ENCODE assay signal across 1 cellular context in the genomic region with DNA sequence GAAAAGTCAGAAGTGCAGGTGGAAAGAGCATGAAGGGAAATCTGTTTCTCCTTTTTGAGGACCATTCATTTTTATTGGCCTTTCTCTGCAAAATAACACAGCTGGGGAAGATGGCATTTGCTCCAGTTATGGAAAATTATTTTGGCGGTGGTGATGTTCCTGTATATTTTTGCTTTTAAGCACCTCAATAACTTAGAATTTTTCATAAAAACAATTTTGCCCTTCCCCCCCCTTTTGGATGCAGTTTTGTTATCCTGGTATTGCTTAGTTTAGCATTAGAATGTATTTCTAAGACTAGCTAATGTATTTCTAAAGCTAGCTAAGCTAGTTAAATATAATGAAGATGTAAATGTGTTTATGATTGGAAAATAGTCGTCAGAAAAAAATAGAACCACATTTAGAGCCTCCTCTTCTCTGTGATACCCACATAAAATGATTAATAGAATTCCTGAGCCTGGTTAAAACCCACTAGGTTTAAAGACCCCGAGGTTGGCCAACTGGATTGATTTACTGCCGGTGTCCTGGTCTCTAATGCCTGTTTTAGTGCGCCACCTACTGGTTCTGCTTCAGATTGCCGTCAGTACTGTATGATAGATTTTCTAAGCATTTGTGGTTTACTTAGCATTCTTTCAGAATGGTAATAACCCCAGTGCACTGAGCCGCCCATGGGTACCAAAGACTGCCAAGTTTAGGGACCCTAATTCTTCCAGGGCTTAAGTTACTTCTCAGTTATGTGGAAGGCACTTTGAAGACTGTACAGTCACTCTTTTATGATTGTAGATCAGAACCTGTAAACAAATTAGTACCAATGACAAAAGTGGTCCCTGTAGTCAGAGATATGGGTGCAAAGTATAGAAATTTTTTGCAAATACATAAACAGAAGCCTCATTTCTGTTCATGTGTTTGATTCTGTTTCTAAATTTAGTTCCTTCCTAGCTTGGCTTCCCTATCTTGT.
TF ChIP-seq lines count a peak whose summit lies in the region.

No MANE protein-coding gene starts in this region.

TF ChIP-seq in HepG2, 621 proteins besides CTCF, POLR2A, EP300 and RAD21 (continued from another document):
- TF ChIP-seq, protein P1, sequence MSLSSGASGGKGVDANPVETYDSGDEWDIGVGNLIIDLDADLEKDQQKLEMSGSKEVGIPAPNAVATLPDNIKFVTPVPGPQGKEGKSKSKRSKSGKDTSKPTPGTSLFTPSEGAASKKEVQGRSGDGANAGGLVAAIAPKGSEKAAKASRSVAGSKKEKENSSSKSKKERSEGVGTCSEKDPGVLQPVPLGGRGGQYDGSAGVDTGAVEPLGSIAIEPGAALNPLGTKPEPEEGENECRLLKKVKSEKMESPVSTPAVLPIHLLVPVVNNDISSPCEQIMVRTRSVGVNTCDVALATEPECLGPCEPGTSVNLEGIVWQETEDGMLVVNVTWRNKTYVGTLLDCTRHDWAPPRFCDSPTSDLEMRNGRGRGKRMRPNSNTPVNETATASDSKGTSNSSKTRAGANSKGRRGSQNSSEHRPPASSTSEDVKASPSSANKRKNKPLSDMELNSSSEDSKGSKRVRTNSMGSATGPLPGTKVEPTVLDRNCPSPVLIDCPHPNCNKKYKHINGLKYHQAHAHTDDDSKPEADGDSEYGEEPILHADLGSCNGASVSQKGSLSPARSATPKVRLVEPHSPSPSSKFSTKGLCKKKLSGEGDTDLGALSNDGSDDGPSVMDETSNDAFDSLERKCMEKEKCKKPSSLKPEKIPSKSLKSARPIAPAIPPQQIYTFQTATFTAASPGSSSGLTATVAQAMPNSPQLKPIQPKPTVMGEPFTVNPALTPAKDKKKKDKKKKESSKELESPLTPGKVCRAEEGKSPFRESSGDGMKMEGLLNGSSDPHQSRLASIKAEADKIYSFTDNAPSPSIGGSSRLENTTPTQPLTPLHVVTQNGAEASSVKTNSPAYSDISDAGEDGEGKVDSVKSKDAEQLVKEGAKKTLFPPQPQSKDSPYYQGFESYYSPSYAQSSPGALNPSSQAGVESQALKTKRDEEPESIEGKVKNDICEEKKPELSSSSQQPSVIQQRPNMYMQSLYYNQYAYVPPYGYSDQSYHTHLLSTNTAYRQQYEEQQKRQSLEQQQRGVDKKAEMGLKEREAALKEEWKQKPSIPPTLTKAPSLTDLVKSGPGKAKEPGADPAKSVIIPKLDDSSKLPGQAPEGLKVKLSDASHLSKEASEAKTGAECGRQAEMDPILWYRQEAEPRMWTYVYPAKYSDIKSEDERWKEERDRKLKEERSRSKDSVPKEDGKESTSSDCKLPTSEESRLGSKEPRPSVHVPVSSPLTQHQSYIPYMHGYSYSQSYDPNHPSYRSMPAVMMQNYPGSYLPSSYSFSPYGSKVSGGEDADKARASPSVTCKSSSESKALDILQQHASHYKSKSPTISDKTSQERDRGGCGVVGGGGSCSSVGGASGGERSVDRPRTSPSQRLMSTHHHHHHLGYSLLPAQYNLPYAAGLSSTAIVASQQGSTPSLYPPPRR (CRISPR knock-in tag; IDR thresholded peaks at IDR 0.05; ENCODE audit: borderline replicate concordance), result no peak
- TF ChIP-seq, protein P2, sequence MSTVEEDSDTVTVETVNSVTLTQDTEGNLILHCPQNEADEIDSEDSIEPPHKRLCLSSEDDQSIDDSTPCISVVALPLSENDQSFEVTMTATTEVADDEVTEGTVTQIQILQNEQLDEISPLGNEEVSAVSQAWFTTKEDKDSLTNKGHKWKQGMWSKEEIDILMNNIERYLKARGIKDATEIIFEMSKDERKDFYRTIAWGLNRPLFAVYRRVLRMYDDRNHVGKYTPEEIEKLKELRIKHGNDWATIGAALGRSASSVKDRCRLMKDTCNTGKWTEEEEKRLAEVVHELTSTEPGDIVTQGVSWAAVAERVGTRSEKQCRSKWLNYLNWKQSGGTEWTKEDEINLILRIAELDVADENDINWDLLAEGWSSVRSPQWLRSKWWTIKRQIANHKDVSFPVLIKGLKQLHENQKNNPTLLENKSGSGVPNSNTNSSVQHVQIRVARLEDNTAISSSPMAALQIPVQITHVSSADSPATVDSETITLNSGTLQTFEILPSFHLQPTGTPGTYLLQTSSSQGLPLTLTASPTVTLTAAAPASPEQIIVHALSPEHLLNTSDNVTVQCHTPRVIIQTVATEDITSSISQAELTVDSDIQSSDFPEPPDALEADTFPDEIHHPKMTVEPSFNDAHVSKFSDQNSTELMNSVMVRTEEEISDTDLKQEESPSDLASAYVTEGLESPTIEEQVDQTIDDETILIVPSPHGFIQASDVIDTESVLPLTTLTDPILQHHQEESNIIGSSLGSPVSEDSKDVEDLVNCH (CRISPR knock-in tag; IDR thresholded peaks at IDR 0.05), result no peak
- no peak for TF ChIP-seq ZNF549 (CRISPR knock-in tag; IDR thresholded peaks at IDR 0.05)
- TF ChIP-seq, protein P3, sequence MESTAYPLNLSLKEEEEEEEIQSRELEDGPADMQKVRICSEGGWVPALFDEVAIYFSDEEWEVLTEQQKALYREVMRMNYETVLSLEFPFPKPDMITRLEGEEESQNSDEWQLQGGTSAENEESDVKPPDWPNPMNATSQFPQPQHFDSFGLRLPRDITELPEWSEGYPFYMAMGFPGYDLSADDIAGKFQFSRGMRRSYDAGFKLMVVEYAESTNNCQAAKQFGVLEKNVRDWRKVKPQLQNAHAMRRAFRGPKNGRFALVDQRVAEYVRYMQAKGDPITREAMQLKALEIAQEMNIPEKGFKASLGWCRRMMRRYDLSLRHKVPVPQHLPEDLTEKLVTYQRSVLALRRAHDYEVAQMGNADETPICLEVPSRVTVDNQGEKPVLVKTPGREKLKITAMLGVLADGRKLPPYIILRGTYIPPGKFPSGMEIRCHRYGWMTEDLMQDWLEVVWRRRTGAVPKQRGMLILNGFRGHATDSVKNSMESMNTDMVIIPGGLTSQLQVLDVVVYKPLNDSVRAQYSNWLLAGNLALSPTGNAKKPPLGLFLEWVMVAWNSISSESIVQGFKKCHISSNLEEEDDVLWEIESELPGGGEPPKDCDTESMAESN (CRISPR knock-in tag; conservative IDR thresholded peaks at IDR 0.05), result 0 out of 2 replicates have a peak, but pooled peaks have one; percentile 11
- 0 out of 2 replicates have a peak, but pooled peaks have one; percentile 15 for TF ChIP-seq HOXA5 (CRISPR knock-in tag; IDR thresholded peaks at IDR 0.05)
- no peak for TF ChIP-seq FLYWCH1 (CRISPR knock-in tag; IDR thresholded peaks at IDR 0.05)
- TF ChIP-seq HMG20A (CRISPR knock-in tag; IDR thresholded peaks at IDR 0.05; ENCODE audit: borderline replicate concordance), result no peak
- no peak for TF ChIP-seq DR1 (CRISPR knock-in tag; IDR thresholded peaks at IDR 0.05)
- TF ChIP-seq ZNF569 (CRISPR knock-in tag; IDR thresholded peaks at IDR 0.05; ENCODE audit: borderline replicate concordance), result no peak
- TF ChIP-seq CREB1 (IDR thresholded peaks at IDR 0.05), result no peak
- no peak for TF ChIP-seq CREB1 (CRISPR knock-in tag; IDR thresholded peaks at IDR 0.05)
- 0 out of 2 replicates have a peak, but pooled peaks have one; percentile 24 for TF ChIP-seq BCL6 (CRISPR knock-in tag; IDR thresholded peaks at IDR 0.05)
- peak; percentile 20; the same call in 1 of the 2 replicates for TF ChIP-seq FOXA3 (CRISPR knock-in tag; IDR thresholded peaks at IDR 0.05)
- TF ChIP-seq LCORL (IDR thresholded peaks at IDR 0.05), result no peak
- TF ChIP-seq LCORL (CRISPR knock-in tag; IDR thresholded peaks at IDR 0.05), result 0 out of 2 replicates have a peak, but pooled peaks have one; percentile 24
- no peak for TF ChIP-seq FOXK2 (IDR thresholded peaks at IDR 0.05)
- TF ChIP-seq RXRB (CRISPR knock-in tag; IDR thresholded peaks at IDR 0.05; ENCODE audit: borderline replicate concordance), result peak; percentile 27; the same call in 1 of the 2 replicates
- TF ChIP-seq ZKSCAN8 (CRISPR knock-in tag; IDR thresholded peaks at IDR 0.05; ENCODE audit: borderline replicate concordance), result peak; percentile 31; the same call in 1 of the 2 replicates
- TF ChIP-seq ELF3 (CRISPR knock-in tag; IDR thresholded peaks at IDR 0.05), result 0 out of 2 replicates have a peak, but pooled peaks have one; percentile 23
- TF ChIP-seq GATAD2A (CRISPR knock-in tag; IDR thresholded peaks at IDR 0.05), result peak; percentile 55; the same call in 1 of the 2 replicates
- TF ChIP-seq NFIC (IDR thresholded peaks at IDR 0.05; ENCODE audit: low read length), result peak; percentile 19; the same call in 1 of the 2 replicates
- TF ChIP-seq KDM5A (IDR thresholded peaks at IDR 0.05; ENCODE audit: borderline replicate concordance, low read length), result peak; percentile 36; the same call in 1 of the 2 replicates
- TF ChIP-seq HOXA9 (CRISPR knock-in tag; IDR thresholded peaks at IDR 0.05; ENCODE audit: borderline replicate concordance), result peak; percentile 86; the same call in 1 of the 2 replicates
- TF ChIP-seq, protein P4, sequence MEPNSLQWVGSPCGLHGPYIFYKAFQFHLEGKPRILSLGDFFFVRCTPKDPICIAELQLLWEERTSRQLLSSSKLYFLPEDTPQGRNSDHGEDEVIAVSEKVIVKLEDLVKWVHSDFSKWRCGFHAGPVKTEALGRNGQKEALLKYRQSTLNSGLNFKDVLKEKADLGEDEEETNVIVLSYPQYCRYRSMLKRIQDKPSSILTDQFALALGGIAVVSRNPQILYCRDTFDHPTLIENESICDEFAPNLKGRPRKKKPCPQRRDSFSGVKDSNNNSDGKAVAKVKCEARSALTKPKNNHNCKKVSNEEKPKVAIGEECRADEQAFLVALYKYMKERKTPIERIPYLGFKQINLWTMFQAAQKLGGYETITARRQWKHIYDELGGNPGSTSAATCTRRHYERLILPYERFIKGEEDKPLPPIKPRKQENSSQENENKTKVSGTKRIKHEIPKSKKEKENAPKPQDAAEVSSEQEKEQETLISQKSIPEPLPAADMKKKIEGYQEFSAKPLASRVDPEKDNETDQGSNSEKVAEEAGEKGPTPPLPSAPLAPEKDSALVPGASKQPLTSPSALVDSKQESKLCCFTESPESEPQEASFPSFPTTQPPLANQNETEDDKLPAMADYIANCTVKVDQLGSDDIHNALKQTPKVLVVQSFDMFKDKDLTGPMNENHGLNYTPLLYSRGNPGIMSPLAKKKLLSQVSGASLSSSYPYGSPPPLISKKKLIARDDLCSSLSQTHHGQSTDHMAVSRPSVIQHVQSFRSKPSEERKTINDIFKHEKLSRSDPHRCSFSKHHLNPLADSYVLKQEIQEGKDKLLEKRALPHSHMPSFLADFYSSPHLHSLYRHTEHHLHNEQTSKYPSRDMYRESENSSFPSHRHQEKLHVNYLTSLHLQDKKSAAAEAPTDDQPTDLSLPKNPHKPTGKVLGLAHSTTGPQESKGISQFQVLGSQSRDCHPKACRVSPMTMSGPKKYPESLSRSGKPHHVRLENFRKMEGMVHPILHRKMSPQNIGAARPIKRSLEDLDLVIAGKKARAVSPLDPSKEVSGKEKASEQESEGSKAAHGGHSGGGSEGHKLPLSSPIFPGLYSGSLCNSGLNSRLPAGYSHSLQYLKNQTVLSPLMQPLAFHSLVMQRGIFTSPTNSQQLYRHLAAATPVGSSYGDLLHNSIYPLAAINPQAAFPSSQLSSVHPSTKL (CRISPR knock-in tag; IDR thresholded peaks at IDR 0.05), result peak; percentile 33; the same call in 1 of the 2 replicates
- TF ChIP-seq, protein P5, sequence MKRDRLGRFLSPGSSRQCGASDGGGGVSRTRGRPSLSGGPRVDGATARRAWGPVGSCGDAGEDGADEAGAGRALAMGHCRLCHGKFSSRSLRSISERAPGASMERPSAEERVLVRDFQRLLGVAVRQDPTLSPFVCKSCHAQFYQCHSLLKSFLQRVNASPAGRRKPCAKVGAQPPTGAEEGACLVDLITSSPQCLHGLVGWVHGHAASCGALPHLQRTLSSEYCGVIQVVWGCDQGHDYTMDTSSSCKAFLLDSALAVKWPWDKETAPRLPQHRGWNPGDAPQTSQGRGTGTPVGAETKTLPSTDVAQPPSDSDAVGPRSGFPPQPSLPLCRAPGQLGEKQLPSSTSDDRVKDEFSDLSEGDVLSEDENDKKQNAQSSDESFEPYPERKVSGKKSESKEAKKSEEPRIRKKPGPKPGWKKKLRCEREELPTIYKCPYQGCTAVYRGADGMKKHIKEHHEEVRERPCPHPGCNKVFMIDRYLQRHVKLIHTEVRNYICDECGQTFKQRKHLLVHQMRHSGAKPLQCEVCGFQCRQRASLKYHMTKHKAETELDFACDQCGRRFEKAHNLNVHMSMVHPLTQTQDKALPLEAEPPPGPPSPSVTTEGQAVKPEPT (CRISPR knock-in tag; IDR thresholded peaks at IDR 0.05; ENCODE audit: low read depth), result no peak
- TF ChIP-seq, protein P6, sequence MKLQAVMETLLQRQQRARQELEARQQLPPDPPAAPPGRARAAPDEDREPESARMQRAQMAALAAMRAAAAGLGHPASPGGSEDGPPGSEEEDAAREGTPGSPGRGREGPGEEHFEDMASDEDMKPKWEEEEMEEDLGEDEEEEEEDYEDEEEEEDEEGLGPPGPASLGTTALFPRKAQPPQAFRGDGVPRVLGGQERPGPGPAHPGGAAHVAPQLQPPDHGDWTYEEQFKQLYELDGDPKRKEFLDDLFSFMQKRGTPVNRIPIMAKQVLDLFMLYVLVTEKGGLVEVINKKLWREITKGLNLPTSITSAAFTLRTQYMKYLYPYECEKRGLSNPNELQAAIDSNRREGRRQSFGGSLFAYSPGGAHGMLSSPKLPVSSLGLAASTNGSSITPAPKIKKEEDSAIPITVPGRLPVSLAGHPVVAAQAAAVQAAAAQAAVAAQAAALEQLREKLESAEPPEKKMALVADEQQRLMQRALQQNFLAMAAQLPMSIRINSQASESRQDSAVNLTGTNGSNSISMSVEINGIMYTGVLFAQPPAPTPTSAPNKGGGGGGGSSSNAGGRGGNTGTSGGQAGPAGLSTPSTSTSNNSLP (IDR thresholded peaks at IDR 0.05; ENCODE audit: low read depth, low read length), result peak; percentile 77
- TF ChIP-seq, protein P7, sequence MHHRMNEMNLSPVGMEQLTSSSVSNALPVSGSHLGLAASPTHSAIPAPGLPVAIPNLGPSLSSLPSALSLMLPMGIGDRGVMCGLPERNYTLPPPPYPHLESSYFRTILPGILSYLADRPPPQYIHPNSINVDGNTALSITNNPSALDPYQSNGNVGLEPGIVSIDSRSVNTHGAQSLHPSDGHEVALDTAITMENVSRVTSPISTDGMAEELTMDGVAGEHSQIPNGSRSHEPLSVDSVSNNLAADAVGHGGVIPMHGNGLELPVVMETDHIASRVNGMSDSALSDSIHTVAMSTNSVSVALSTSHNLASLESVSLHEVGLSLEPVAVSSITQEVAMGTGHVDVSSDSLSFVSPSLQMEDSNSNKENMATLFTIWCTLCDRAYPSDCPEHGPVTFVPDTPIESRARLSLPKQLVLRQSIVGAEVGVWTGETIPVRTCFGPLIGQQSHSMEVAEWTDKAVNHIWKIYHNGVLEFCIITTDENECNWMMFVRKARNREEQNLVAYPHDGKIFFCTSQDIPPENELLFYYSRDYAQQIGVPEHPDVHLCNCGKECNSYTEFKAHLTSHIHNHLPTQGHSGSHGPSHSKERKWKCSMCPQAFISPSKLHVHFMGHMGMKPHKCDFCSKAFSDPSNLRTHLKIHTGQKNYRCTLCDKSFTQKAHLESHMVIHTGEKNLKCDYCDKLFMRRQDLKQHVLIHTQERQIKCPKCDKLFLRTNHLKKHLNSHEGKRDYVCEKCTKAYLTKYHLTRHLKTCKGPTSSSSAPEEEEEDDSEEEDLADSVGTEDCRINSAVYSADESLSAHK (CRISPR knock-in tag; IDR thresholded peaks at IDR 0.05; ENCODE audit: borderline replicate concordance), result no peak
